Comparison of ENCODE assay signal across 3 cellular contexts in the genomic region with DNA sequence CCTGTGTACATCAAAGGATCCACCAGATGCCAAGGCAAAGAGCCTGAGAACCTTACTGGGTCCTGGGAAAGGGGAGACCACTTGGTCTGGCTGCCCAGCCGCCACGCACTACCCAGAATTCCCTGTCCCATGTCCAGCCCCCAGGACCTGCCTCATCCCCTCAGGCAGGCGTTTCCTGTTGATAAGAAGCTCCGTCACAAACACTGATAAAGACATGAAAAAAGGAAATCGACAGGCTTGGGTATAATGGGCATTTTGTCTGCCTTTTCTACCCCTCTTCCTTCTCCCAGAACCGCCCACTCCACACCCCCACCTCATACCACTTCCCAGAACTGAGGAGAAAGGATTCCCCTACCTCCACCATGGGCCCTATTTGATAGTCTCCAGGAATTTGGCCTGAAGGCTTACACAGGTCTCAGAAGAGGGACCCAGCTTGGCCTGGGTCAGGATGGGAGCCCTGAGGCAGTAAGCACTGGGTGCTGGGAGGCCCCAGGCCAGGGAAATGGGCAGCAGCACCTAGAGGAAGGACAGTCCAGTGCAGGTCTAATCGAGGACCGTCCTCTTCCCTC.
TF ChIP-seq lines count a peak whose summit lies in the region.

No MANE protein-coding gene starts in this region.

TF ChIP-seq in A549, 52 proteins besides CTCF, POLR2A, EP300 and RAD21:
- TF ChIP-seq CHD2 (IDR thresholded peaks at IDR 0.05; ENCODE audit: low read length, partially characterized antibody) (no peak), NFE2L2 (conservative IDR thresholded peaks at IDR 0.05; ENCODE audit: low read length) (no peak), HOXB13 (CRISPR knock-in tag; IDR thresholded peaks at IDR 0.05; ENCODE audit: low read depth) (no peak), HOXA7 (CRISPR knock-in tag; IDR thresholded peaks at IDR 0.05) (no peak), ESRRA (IDR thresholded peaks at IDR 0.05; ENCODE audit: borderline replicate concordance, low read length) (no peak), NR3C1 (IDR thresholded peaks at IDR 0.05) (no peak), FOXS1 (CRISPR knock-in tag; IDR thresholded peaks at IDR 0.05) (no peak), JUN (IDR thresholded peaks at IDR 0.05) (no peak), HOXB5 (CRISPR knock-in tag; IDR thresholded peaks at IDR 0.05) (no peak), CHD4 (IDR thresholded peaks at IDR 0.05; ENCODE audit: borderline replicate concordance) (no peak), RARB (CRISPR knock-in tag; IDR thresholded peaks at IDR 0.05) (no peak), EHMT2 (IDR thresholded peaks at IDR 0.05; ENCODE audit: low read depth) (no peak), TP53 (CRISPR knock-in tag; IDR thresholded peaks at IDR 0.05) (no peak), RNF2 (IDR thresholded peaks at IDR 0.05; ENCODE audit: borderline replicate concordance, low read depth) (no peak)
- TF ChIP-seq, protein P1, sequence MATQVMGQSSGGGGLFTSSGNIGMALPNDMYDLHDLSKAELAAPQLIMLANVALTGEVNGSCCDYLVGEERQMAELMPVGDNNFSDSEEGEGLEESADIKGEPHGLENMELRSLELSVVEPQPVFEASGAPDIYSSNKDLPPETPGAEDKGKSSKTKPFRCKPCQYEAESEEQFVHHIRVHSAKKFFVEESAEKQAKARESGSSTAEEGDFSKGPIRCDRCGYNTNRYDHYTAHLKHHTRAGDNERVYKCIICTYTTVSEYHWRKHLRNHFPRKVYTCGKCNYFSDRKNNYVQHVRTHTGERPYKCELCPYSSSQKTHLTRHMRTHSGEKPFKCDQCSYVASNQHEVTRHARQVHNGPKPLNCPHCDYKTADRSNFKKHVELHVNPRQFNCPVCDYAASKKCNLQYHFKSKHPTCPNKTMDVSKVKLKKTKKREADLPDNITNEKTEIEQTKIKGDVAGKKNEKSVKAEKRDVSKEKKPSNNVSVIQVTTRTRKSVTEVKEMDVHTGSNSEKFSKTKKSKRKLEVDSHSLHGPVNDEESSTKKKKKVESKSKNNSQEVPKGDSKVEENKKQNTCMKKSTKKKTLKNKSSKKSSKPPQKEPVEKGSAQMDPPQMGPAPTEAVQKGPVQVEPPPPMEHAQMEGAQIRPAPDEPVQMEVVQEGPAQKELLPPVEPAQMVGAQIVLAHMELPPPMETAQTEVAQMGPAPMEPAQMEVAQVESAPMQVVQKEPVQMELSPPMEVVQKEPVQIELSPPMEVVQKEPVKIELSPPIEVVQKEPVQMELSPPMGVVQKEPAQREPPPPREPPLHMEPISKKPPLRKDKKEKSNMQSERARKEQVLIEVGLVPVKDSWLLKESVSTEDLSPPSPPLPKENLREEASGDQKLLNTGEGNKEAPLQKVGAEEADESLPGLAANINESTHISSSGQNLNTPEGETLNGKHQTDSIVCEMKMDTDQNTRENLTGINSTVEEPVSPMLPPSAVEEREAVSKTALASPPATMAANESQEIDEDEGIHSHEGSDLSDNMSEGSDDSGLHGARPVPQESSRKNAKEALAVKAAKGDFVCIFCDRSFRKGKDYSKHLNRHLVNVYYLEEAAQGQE (IDR thresholded peaks at IDR 0.05) = no peak
- TF ChIP-seq, protein P2, sequence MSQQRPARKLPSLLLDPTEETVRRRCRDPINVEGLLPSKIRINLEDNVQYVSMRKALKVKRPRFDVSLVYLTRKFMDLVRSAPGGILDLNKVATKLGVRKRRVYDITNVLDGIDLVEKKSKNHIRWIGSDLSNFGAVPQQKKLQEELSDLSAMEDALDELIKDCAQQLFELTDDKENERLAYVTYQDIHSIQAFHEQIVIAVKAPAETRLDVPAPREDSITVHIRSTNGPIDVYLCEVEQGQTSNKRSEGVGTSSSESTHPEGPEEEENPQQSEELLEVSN (IDR thresholded peaks at IDR 0.05; ENCODE audit: borderline replicate concordance, low read depth) = no peak

TF ChIP-seq in HepG2, 621 proteins besides CTCF, POLR2A, EP300 and RAD21 (continues in another document):
- TF ChIP-seq, protein P3, sequence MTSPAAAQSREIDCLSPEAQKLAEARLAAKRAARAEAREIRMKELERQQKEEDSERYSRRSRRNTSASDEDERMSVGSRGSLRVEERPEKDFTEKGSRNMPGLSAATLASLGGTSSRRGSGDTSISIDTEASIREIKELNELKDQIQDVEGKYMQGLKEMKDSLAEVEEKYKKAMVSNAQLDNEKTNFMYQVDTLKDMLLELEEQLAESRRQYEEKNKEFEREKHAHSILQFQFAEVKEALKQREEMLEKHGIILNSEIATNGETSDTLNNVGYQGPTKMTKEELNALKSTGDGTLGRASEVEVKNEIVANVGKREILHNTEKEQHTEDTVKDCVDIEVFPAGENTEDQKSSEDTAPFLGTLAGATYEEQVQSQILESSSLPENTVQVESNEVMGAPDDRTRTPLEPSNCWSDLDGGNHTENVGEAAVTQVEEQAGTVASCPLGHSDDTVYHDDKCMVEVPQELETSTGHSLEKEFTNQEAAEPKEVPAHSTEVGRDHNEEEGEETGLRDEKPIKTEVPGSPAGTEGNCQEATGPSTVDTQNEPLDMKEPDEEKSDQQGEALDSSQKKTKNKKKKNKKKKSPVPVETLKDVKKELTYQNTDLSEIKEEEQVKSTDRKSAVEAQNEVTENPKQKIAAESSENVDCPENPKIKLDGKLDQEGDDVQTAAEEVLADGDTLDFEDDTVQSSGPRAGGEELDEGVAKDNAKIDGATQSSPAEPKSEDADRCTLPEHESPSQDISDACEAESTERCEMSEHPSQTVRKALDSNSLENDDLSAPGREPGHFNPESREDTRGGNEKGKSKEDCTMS (CRISPR knock-in tag; conservative IDR thresholded peaks at IDR 0.05) = no peak
- TF ChIP-seq ATAD3A (CRISPR knock-in tag; IDR thresholded peaks at IDR 0.05) = no peak
- no peak for TF ChIP-seq JDP2 (CRISPR knock-in tag; IDR thresholded peaks at IDR 0.05; ENCODE audit: borderline replicate concordance)
- TF ChIP-seq ZNF572 (CRISPR knock-in tag; IDR thresholded peaks at IDR 0.05) = no peak
- no peak for TF ChIP-seq ONECUT2 (CRISPR knock-in tag; IDR thresholded peaks at IDR 0.05)
- no peak for TF ChIP-seq ZSCAN21 (CRISPR knock-in tag; IDR thresholded peaks at IDR 0.05; ENCODE audit: borderline replicate concordance)
- TF ChIP-seq FOXO1 (CRISPR knock-in tag; IDR thresholded peaks at IDR 0.05) = no peak
- TF ChIP-seq, protein P4, sequence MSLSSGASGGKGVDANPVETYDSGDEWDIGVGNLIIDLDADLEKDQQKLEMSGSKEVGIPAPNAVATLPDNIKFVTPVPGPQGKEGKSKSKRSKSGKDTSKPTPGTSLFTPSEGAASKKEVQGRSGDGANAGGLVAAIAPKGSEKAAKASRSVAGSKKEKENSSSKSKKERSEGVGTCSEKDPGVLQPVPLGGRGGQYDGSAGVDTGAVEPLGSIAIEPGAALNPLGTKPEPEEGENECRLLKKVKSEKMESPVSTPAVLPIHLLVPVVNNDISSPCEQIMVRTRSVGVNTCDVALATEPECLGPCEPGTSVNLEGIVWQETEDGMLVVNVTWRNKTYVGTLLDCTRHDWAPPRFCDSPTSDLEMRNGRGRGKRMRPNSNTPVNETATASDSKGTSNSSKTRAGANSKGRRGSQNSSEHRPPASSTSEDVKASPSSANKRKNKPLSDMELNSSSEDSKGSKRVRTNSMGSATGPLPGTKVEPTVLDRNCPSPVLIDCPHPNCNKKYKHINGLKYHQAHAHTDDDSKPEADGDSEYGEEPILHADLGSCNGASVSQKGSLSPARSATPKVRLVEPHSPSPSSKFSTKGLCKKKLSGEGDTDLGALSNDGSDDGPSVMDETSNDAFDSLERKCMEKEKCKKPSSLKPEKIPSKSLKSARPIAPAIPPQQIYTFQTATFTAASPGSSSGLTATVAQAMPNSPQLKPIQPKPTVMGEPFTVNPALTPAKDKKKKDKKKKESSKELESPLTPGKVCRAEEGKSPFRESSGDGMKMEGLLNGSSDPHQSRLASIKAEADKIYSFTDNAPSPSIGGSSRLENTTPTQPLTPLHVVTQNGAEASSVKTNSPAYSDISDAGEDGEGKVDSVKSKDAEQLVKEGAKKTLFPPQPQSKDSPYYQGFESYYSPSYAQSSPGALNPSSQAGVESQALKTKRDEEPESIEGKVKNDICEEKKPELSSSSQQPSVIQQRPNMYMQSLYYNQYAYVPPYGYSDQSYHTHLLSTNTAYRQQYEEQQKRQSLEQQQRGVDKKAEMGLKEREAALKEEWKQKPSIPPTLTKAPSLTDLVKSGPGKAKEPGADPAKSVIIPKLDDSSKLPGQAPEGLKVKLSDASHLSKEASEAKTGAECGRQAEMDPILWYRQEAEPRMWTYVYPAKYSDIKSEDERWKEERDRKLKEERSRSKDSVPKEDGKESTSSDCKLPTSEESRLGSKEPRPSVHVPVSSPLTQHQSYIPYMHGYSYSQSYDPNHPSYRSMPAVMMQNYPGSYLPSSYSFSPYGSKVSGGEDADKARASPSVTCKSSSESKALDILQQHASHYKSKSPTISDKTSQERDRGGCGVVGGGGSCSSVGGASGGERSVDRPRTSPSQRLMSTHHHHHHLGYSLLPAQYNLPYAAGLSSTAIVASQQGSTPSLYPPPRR (CRISPR knock-in tag; IDR thresholded peaks at IDR 0.05; ENCODE audit: borderline replicate concordance) = no peak
- no peak for TF ChIP-seq SOX13 (IDR thresholded peaks at IDR 0.05)
- TF ChIP-seq SOX13 (CRISPR knock-in tag; conservative IDR thresholded peaks at IDR 0.05 in 1 of 2, IDR thresholded peaks at IDR 0.05 in 1 of 2) = no peak

TF ChIP-seq in SK-N-SH treated with all-trans-retinoic acid at 6 μM for 48 hours, 23 proteins besides CTCF, POLR2A, EP300 and RAD21:
- TF ChIP-seq GLIS3 (CRISPR knock-in tag; IDR thresholded peaks at IDR 0.05) = no peak
- TF ChIP-seq ZNF8 (CRISPR knock-in tag; IDR thresholded peaks at IDR 0.05) = no peak
- TF ChIP-seq, protein P5, sequence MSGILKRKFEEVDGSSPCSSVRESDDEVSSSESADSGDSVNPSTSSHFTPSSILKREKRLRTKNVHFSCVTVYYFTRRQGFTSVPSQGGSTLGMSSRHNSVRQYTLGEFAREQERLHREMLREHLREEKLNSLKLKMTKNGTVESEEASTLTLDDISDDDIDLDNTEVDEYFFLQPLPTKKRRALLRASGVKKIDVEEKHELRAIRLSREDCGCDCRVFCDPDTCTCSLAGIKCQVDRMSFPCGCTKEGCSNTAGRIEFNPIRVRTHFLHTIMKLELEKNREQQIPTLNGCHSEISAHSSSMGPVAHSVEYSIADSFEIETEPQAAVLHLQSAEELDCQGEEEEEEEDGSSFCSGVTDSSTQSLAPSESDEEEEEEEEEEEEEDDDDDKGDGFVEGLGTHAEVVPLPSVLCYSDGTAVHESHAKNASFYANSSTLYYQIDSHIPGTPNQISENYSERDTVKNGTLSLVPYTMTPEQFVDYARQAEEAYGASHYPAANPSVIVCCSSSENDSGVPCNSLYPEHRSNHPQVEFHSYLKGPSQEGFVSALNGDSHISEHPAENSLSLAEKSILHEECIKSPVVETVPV (CRISPR knock-in tag; IDR thresholded peaks at IDR 0.05) = no peak
- TF ChIP-seq CSDC2 (CRISPR knock-in tag; IDR thresholded peaks at IDR 0.05) = no peak
- TF ChIP-seq, protein P6, sequence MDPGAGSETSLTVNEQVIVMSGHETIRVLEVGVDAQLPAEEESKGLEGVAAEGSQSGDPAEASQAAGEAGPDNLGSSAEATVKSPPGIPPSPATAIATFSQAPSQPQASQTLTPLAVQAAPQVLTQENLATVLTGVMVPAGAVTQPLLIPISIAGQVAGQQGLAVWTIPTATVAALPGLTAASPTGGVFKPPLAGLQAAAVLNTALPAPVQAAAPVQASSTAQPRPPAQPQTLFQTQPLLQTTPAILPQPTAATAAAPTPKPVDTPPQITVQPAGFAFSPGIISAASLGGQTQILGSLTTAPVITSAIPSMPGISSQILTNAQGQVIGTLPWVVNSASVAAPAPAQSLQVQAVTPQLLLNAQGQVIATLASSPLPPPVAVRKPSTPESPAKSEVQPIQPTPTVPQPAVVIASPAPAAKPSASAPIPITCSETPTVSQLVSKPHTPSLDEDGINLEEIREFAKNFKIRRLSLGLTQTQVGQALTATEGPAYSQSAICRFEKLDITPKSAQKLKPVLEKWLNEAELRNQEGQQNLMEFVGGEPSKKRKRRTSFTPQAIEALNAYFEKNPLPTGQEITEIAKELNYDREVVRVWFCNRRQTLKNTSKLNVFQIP (CRISPR knock-in tag; IDR thresholded peaks at IDR 0.05; ENCODE audit: borderline replicate concordance, low read depth) = no peak
- no peak for TF ChIP-seq ZFP30 (CRISPR knock-in tag; IDR thresholded peaks at IDR 0.05)
- TF ChIP-seq OSR1 (CRISPR knock-in tag; IDR thresholded peaks at IDR 0.05) = no peak
- no peak for TF ChIP-seq TOX (CRISPR knock-in tag; IDR thresholded peaks at IDR 0.05; ENCODE audit: borderline replicate concordance)
- no peak for TF ChIP-seq RARB (CRISPR knock-in tag; IDR thresholded peaks at IDR 0.05)
- no peak for TF ChIP-seq ZFP3 (CRISPR knock-in tag; IDR thresholded peaks at IDR 0.05)
- no peak for TF ChIP-seq TCF4 (CRISPR knock-in tag; IDR thresholded peaks at IDR 0.05; ENCODE audit: borderline replicate concordance)
- TF ChIP-seq ARNTL (CRISPR knock-in tag; IDR thresholded peaks at IDR 0.05; ENCODE audit: borderline replicate concordance, low read depth) = no peak
- no peak for TF ChIP-seq SNAI2 (CRISPR knock-in tag; IDR thresholded peaks at IDR 0.05)
- TF ChIP-seq BACH2 (CRISPR knock-in tag; IDR thresholded peaks at IDR 0.05; ENCODE audit: borderline replicate concordance) = no peak
